ENCODE assay signal across 8 cellular contexts in the genomic region with DNA sequence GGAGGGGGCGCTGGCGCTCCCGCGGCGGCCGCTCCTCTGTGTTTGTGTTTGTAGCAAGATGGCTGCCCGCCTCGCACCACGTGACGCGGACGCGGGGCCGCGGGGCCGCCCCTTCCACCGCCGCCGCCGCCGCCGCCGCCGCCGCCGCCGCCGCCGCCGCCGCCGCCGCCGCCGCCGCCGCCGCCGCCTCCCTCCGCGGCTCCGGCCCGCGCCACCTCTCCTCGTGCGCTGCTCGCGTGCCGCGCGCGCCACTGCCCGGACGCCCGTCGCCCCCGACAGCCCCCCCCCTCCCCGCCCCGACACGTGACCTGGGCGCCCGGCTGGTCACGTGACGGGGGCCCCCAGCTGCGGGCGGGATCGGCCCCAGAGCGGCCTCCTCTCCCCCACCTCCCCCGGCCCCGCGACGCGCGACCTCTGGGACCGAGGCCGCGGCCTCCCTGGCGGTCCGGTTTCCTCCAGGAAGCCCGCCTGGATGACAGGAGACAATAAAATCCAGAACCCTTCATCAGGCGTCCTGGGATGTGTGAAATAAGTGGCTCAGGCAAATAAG. TPM values are rescaled to one million over a fixed set of nuclear protein-coding genes. Genes with fewer than 3 reads are reported as not detected.
DNase-seq lines count a peak whose midpoint lies in the region; ATAC-seq and TF ChIP-seq lines count a peak whose summit lies in the region.

GIGYF1 (minus strand) TSS at position 55 of the 550 bp plus-strand sequence. CDS start 6,012 bp downstream, outside the sequence.

- no peak for TF ChIP-seq CTCF in endothelial cell (IDR thresholded peaks at IDR 0.05; ENCODE audit: unreplicated experiment)

- 0% methylated on average over 10 of the region's 81 CpGs; no CpG with 5 or more reads in 1 of the 2 experiments for WGBS in mesodermal cell (ENCODE audit: insufficient coverage in 2 of 2), 2 experiments

- H3K27me3 Mint-ChIP-seq in endothelial cell (ENCODE audit: unreplicated experiment), result peaks cover 12% of the 10 kb centered on the region

- peak; percentile 42 for ATAC-seq in HG03064 (IDR thresholded peaks at IDR 0.05; ENCODE audit: low read depth, unreplicated experiment)

- peaks cover 20% of the 10 kb centered on the region for H3K4me1 Mint-ChIP-seq in endothelial cell (ENCODE audit: unreplicated experiment)

- peak within 1 kb of the TSS; percentile 29 for H3K27ac ChIP-seq in mesodermal cell (ENCODE audit: low read depth, low read length, severe bottlenecking)

- peaks cover 11% of the 10 kb centered on the region for H3K36me3 Mint-ChIP-seq in endothelial cell (ENCODE audit: low read depth, unreplicated experiment)

- H3K27ac Mint-ChIP-seq in endothelial cell (ENCODE audit: unreplicated experiment), result peak within 1 kb of the TSS; percentile 88

- peaks cover 17% of the 10 kb centered on the region for H3K36me3 ChIP-seq in mesodermal cell (ENCODE audit: control insufficient read depth, insufficient read depth, low read length)

- H3K4me3 Mint-ChIP-seq in endothelial cell (ENCODE audit: unreplicated experiment), result peak within 1 kb of the TSS; percentile 97

- H3K4me1 ChIP-seq in mesodermal cell (ENCODE audit: control insufficient read depth, insufficient read depth, low read length, poor library complexity, severe bottlenecking), result peaks cover 22% of the 10 kb centered on the region

- DNase-seq in DMS153 treated with DMSO at 0.1 percent for 48 hours (lab: John Stamatoyannopoulos, UW; ENCODE audit: unreplicated experiment) (peak; percentile 11), DMS153 (lab: John Stamatoyannopoulos, UW) (no peak), NOMO-1 (lab: John Stamatoyannopoulos, UW; ENCODE audit: unreplicated experiment in 2 of 2) (peak; percentile 70 to 80), endothelial cell (ENCODE audit: low spot score) (peak; percentile 72)
- DNase-seq in activated CD8-positive, alpha-beta memory T cell treated with anti-CD3 and anti-CD28 coated beads, Interleukin-2, amount 50 U/mL, for 48 hours, result peak; percentile 84
- peak; percentile 77 for DNase-seq in stimulated activated CD8-positive, alpha-beta memory T cell treated with anti-CD3 and anti-CD28 coated beads, Interleukin-4, amount 100 ng/mL, for 48 hours

- H3K9me3 Mint-ChIP-seq in endothelial cell (ENCODE audit: unreplicated experiment), result no peaks in the 10 kb centered on the region

- H3K9me3 ChIP-seq in mesodermal cell (ENCODE audit: control insufficient read depth, low read length), result no peaks in the 10 kb centered on the region

- H3K4me3 ChIP-seq in mesodermal cell (ENCODE audit: extremely low read depth, insufficient read depth, low read length, poor library complexity, severe bottlenecking), result peak within 1 kb of the TSS; percentile 86

RNA-seq across cellular contexts. Expression of gene GIGYF1, which starts in this region (rescaled TPM):
- 70.6 TPM for total RNA-seq in endothelial cell (ENCODE audit: unreplicated experiment)
- polyA plus RNA-seq in mesodermal cell (2013, experiment 1 of 2), result 33.4 TPM
- 30.2 TPM for polyA plus RNA-seq in mesodermal cell (2013, experiment 2 of 2)
